ENCODE assay signal across 25 cellular contexts in the genomic region with DNA sequence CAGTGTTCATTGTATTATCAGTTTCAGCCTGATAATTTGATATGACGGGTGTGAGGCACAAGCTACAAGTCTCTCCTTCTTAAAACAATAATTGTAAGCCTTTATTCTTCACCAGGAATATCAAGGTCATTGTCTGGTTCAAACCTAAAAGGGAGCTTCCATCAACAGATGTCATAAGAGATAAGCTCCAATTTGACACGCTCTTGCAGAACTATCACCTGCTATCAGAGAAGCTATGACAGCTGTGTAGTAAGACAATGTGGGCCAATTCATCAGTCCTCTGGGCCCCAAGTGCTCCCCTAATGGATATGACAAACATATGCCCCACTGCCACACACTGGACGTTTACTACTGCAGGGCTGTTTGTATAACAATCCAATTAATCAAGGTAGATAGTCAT.
"Had no signal": no experiment of that assay in that cellular context is flagged by ENCODE, and none has a peak within 500 bp of the region (broad histone marks: within the 10 kb centered on the region; RNA-seq: fewer than 3 reads in every experiment).

No MANE protein-coding gene starts in this region.

- H3K4me1 Mint-ChIP-seq: activated naive CD8-positive, alpha-beta T cell treated with anti-CD3 and anti-CD28 coated beads, Interleukin-2, amount 10 ng/mL, durations not matched to agents 7 days and 5 days had no signal

- H3K27ac Mint-ChIP-seq: activated CD8-positive, alpha-beta T cell treated with anti-CD3 and anti-CD28 coated beads for 36 hours; activated naive CD8-positive, alpha-beta T cell treated with anti-CD3 and anti-CD28 coated beads, Interleukin-2, amount 10 ng/mL, durations not matched to agents 7 days and 5 days; activated T-cell treated with anti-CD3 and anti-CD28 coated beads, Interleukin-2, amount 50 U/mL, for 72 hours; activated T-helper 2 cell treated with anti-CD3 and anti-CD28 coated beads, Interferon-gamma antibody, Interleukin-2, Interleukin-4, amounts not matched to agents 10 μg/mL and 5 μg/mL and 100 μg/mL, durations not matched to agents 14 hours and 24 hours and 36 hours; T-helper 1 cell treated with Interleukin-12 subunit alpha and Interleukin-12 subunit beta and Interleukin-4 antibody, amounts not matched to agents 30 μg/mL and 1 μg/mL, for 36 hours had no signal

- H3K9me3 Mint-ChIP-seq: activated CD8-positive, alpha-beta T cell treated with anti-CD3 and anti-CD28 coated beads for 36 hours; activated naive CD8-positive, alpha-beta T cell treated with anti-CD3 and anti-CD28 coated beads, Interleukin-2, amount 10 ng/mL, durations not matched to agents 7 days and 5 days; activated T-cell treated with anti-CD3 and anti-CD28 coated beads, Interleukin-2, amount 50 U/mL, for 72 hours; activated T-helper 2 cell treated with anti-CD3 and anti-CD28 coated beads, Interferon-gamma antibody, Interleukin-2, Interleukin-4, amounts not matched to agents 10 μg/mL and 5 μg/mL and 100 μg/mL, durations not matched to agents 14 hours and 24 hours and 36 hours; T-helper 1 cell treated with Interleukin-12 subunit alpha and Interleukin-12 subunit beta and Interleukin-4 antibody, amounts not matched to agents 30 μg/mL and 1 μg/mL, for 36 hours had no signal

- H3K4me3 Mint-ChIP-seq: activated CD8-positive, alpha-beta T cell treated with anti-CD3 and anti-CD28 coated beads for 36 hours; activated naive CD8-positive, alpha-beta T cell treated with anti-CD3 and anti-CD28 coated beads, Interleukin-2, amount 10 ng/mL, durations not matched to agents 7 days and 5 days; activated T-cell treated with anti-CD3 and anti-CD28 coated beads, Interleukin-2, amount 50 U/mL, for 72 hours; T-helper 1 cell treated with Interleukin-12 subunit alpha and Interleukin-12 subunit beta and Interleukin-4 antibody, amounts not matched to agents 30 μg/mL and 1 μg/mL, for 36 hours had no signal

- H3K4me3 ChIP-seq: adrenal gland had no signal

- H3K36me3 Mint-ChIP-seq: activated naive CD8-positive, alpha-beta T cell treated with anti-CD3 and anti-CD28 coated beads, Interleukin-2, amount 10 ng/mL, durations not matched to agents 7 days and 5 days had no signal

- H3K4me2 ChIP-seq: KMS-11 had no signal

- H3K9ac ChIP-seq: KMS-11 had no signal

- H3K27ac ChIP-seq: adrenal gland, KMS-11 had no signal

- DNase-seq: activated CD4-positive, alpha-beta T cell treated with anti-CD3 and anti-CD28 coated beads for 4 hours; activated CD8-positive, alpha-beta memory T cell treated with anti-CD3 and anti-CD28 coated beads, Interleukin-2, amount 50 U/mL, for 4 hours; activated CD8-positive, alpha-beta T cell treated with anti-CD3 and anti-CD28 coated beads for 36 hours; activated naive CD4-positive, alpha-beta T cell treated with anti-CD3 and anti-CD28 coated beads, Interleukin-2, amount 50 U/mL, for 16 hours; activated naive CD8-positive, alpha-beta T cell treated with anti-CD3 and anti-CD28 coated beads, Interleukin-2, amount 10 ng/mL, durations not matched to agents 7 days and 5 days; activated T-cell treated with anti-CD3 and anti-CD28 coated beads, Interleukin-2, amount 50 U/mL, for 72 hours; adrenal gland; anterior cingulate cortex; cerebellar nuclear complex; NCI-H1092; NCI-H1417; NCI-H1694 treated with DMSO at 0.1 percent for 48 hours; NCI-H2029 treated with DMSO at 0.1 percent for 48 hours; NCI-H446 treated with DMSO at 0.1 percent for 48 hours; NCI-H774; NK-92 treated with Interleukin-12 subunit alpha and Interleukin-12 subunit beta, amount 100 ng/mL, for 24 hours; OCI-M1; RPMI8226 had no signal

- H3K9me3 ChIP-seq: adrenal gland had no signal

- H3K4me1 ChIP-seq: adrenal gland had no signal

- H3K27me3 Mint-ChIP-seq: activated CD8-positive, alpha-beta T cell treated with anti-CD3 and anti-CD28 coated beads for 36 hours; activated naive CD8-positive, alpha-beta T cell treated with anti-CD3 and anti-CD28 coated beads, Interleukin-2, amount 10 ng/mL, durations not matched to agents 7 days and 5 days had no signal

- ATAC-seq: activated CD4-positive, CD25-positive, alpha-beta regulatory T cell treated with anti-CD3 and anti-CD28 coated beads, Interleukin-2, amount 50 U/mL, for 24 hours; activated CD8-positive, alpha-beta T cell treated with anti-CD3 and anti-CD28 coated beads for 36 hours; activated T-cell treated with anti-CD3 and anti-CD28 coated beads, Interleukin-2, amount 50 U/mL, for 72 hours; Panc1; Right ventricle myocardium inferior; SK-N-SH treated with all-trans-retinoic acid at 6 μM for 48 hours had no signal

- H3K36me3 ChIP-seq: adrenal gland had no signal

- H3K27me3 ChIP-seq: adrenal gland had no signal
